ENCODE assay signal across 8 cellular contexts in genomic region chr3:177197041-177197933, GRCh38. TPM values are rescaled to one million over a fixed set of nuclear protein-coding genes. Genes with fewer than 3 reads are reported as not detected.
DNase-seq lines count a peak whose midpoint lies in the region; ATAC-seq, FAIRE-seq and TF ChIP-seq lines count a peak whose summit lies in the region.

Gene TBL1XR1, minus strand, starts transcription at chr3:177197482. Its CDS starts 132,505 bp downstream, at chr3:177064977.

- 5% methylated on average over 17 of the region's 119 CpGs for WGBS in HepG2 (ENCODE audit: low lambda C conversion rate)

- peak within 1 kb of the TSS; percentile 78 to 97 (median 92) for H3K4me2 ChIP-seq in BLaER1 treated with 17β-estradiol and CSF1 and Interleukin-3, amounts not matched to agents 10 nM and 100 nM
- H3K4me2 ChIP-seq in HepG2 (ENCODE audit: low read depth, low read length), result peak within 1 kb of the TSS; percentile 97

- TF ChIP-seq EP300 in HepG2 (IDR thresholded peaks at IDR 0.05; ENCODE audit: low read depth in 2 of 2, low read length in 2 of 2), result 0 out of 4 replicates have a peak, but pooled peaks of 1 of the 2 experiments have one; percentile 12
- peak; percentile 34; the same call in 1 of the 2 replicates for TF ChIP-seq EP300 in HepG2 (CRISPR knock-in tag; IDR thresholded peaks at IDR 0.05; ENCODE audit: borderline replicate concordance)

- peak within 1 kb of the TSS; percentile 72 to 96 (median 87) for H3K4me3 ChIP-seq in BLaER1 treated with 17β-estradiol and CSF1 and Interleukin-3, amounts not matched to agents 10 nM and 100 nM
- peak within 1 kb of the TSS; percentile 82 to 98 (median 93) for H3K4me3 ChIP-seq in HepG2 (replicated peaks in 1 of 3; ENCODE audit: insufficient read depth in 1 of 3, low read depth in 2 of 3, low read length in 3 of 3)

- H4K20me1 ChIP-seq in BLaER1 treated with 17β-estradiol and CSF1 and Interleukin-3, amounts not matched to agents 10 nM and 100 nM, result peaks cover 7 to 36% (median 27%) of the 10 kb centered on the region in 11 experiments; a peak in 17 of 22 replicates
- peaks cover 25% of the 10 kb centered on the region for H4K20me1 ChIP-seq in HepG2 (ENCODE audit: insufficient read depth, low read length)

- peak; percentile 53; the same call in 1 of the 2 replicates for TF ChIP-seq RAD21 in HepG2 (CRISPR knock-in tag; IDR thresholded peaks at IDR 0.05)

- TF ChIP-seq CTCF in HepG2 (CRISPR knock-in tag; IDR thresholded peaks at IDR 0.05), result no peak

- H3K36me3 ChIP-seq in BLaER1 treated with 17β-estradiol and CSF1 and Interleukin-3, amounts not matched to agents 10 nM and 100 nM, result peaks cover 0 to 19% (median 9%) of the 10 kb centered on the region in 11 experiments; a peak in 8 of 22 replicates
- H3K36me3 ChIP-seq in HepG2 (replicated peaks in 1 of 2; ENCODE audit: control insufficient read depth in 1 of 2, insufficient read depth in 2 of 2, low read length in 2 of 2), result no peaks in the 10 kb centered on the region

- peaks cover 57 to 70% (median 63%) of the 10 kb centered on the region in 10 experiments for H3K4me1 ChIP-seq in BLaER1 treated with 17β-estradiol and CSF1 and Interleukin-3, amounts not matched to agents 10 nM and 100 nM
- H3K4me1 ChIP-seq in HepG2 (ENCODE audit: insufficient read depth, low read length), result peaks cover 36% of the 10 kb centered on the region

- H3K9ac ChIP-seq in BLaER1 treated with 17β-estradiol and CSF1 and Interleukin-3, amounts not matched to agents 10 nM and 100 nM, result peak within 1 kb of the TSS; percentile 96 to 100 (median 100)
- H3K9ac ChIP-seq in HepG2 (ENCODE audit: insufficient read depth, low read depth, low read length), result peak within 1 kb of the TSS; percentile 96

- H3K27me3 ChIP-seq in BLaER1 treated with 17β-estradiol and CSF1 and Interleukin-3, amounts not matched to agents 10 nM and 100 nM, result no peaks in the 10 kb centered on the region
- H3K27me3 ChIP-seq in HepG2 (ENCODE audit: control insufficient read depth in 1 of 2, insufficient read depth in 2 of 2, low read length in 2 of 2), result no peaks in the 10 kb centered on the region; a peak in 1 of 5 replicates

- BruUV-seq in HepG2 (replicated peaks; lab: Mats Ljungman, UMichigan), result no TSS peak

- CTCF ChIA-PET in HepG2 (lab: Yijun Ruan, JAX; ENCODE audit: low intra/inter-chr PET ratio, low total read pairs), result no interaction called here

- POLR2A ChIA-PET in HepG2 (lab: Yijun Ruan, JAX), result interaction anchor here (0.6 to 6.1 kb wide), 5 partner anchors 11 to 163 kb away, joined by 3 to 125 read pairs (median 3); no protein-coding TSS in a partner anchor

- DNase-seq in NCI-H748 treated with DMSO at 0.1 percent for 48 hours (lab: John Stamatoyannopoulos, UW) (peak; percentile 85), dermis blood vessel endothelial cell (peak; percentile 96), HepG2 (ENCODE audit: low spot score) (peak; percentile 85)
- DNase-seq in activated CD4-positive, alpha-beta T cell treated with anti-CD3 and anti-CD28 coated beads, Interleukin-2, amount 50 U/mL, for 48 hours, result peak; percentile 71 to 80
- peak; percentile 68 to 71 for DNase-seq in stimulated activated CD4-positive, alpha-beta T cell treated with anti-CD3 and anti-CD28 coated beads, Interleukin-2, amount 100 ng/mL, for 48 hours

- in situ Hi-C loops in HepG2 (cut with HindIII; ENCODE audit: extremely low pct_ligation_motif_present, low pct_unique_long_range_greater_than_20kb), result loop anchor here (5.0 to 10.0 kb wide), 2 partner anchors 142 to 160 kb away; no protein-coding TSS in a partner anchor

- TF ChIP-seq POLR2A in HepG2 (IDR thresholded peaks at IDR 0.05; ENCODE audit: insufficient read depth in 1 of 2, low read depth in 2 of 2, low read length in 2 of 2), result peak; percentile 37 to 49; a peak in 2 of 4 replicates

- FAIRE-seq in HepG2 (lab: Jason Lieb, UNC), result no peak

- peak within 1 kb of the TSS; percentile 96 to 100 (median 100) for H3K27ac ChIP-seq in BLaER1 treated with 17β-estradiol and CSF1 and Interleukin-3, amounts not matched to agents 10 nM and 100 nM
- peak within 1 kb of the TSS; percentile 98 for H3K27ac ChIP-seq in HepG2 (ENCODE audit: extremely low read length, insufficient read depth, low read length)

- ATAC-seq in GM19372 (IDR thresholded peaks at IDR 0.05; ENCODE audit: low read depth, unreplicated experiment), result peak; percentile 46
- peak; percentile 47 for ATAC-seq in HG03521 (IDR thresholded peaks at IDR 0.05; ENCODE audit: unreplicated experiment)
- ATAC-seq in HepG2, result peak; percentile 75

- intact Hi-C loops in HepG2 (cut with micrococcal nuclease; ENCODE audit: unreplicated experiment), result loop anchor here (5.0 to 10.0 kb wide), 4 partner anchors 45 to 298 kb away; no protein-coding TSS in a partner anchor

- peaks cover 44% of the 10 kb centered on the region for H3K79me2 ChIP-seq in HepG2 (ENCODE audit: insufficient read depth, low read length)

- H2AFZ ChIP-seq in HepG2 (ENCODE audit: low read length), result peak within 1 kb of the TSS; percentile 86

- no peaks in the 10 kb centered on the region; a peak in 2 of 22 replicates for H3K9me3 ChIP-seq in BLaER1 treated with 17β-estradiol and CSF1 and Interleukin-3, amounts not matched to agents 10 nM and 100 nM (replicated peaks in 1 of 11)
- no peaks in the 10 kb centered on the region for H3K9me3 ChIP-seq in HepG2 (ENCODE audit: low read length)

TF ChIP-seq in HepG2, 621 proteins besides CTCF, POLR2A, EP300 and RAD21 (continues in another document):
- TF ChIP-seq RBAK (CRISPR knock-in tag; IDR thresholded peaks at IDR 0.05), result no peak
- TF ChIP-seq ZNF383 (CRISPR knock-in tag; IDR thresholded peaks at IDR 0.05; ENCODE audit: borderline replicate concordance), result no peak
- no peak for TF ChIP-seq ZFP36 (IDR thresholded peaks at IDR 0.05; ENCODE audit: borderline replicate concordance, low read depth, low read length, partially characterized antibody)
- TF ChIP-seq NFIC (IDR thresholded peaks at IDR 0.05; ENCODE audit: low read length), result no peak
- TF ChIP-seq SIN3A (IDR thresholded peaks at IDR 0.05; ENCODE audit: borderline replicate concordance, low read depth, low read length), result peak; percentile 39; the same call in 1 of the 2 replicates
- no peak for TF ChIP-seq ZNF367 (CRISPR knock-in tag; IDR thresholded peaks at IDR 0.05; ENCODE audit: borderline replicate concordance)
- no peak for TF ChIP-seq SRF (IDR thresholded peaks at IDR 0.05; ENCODE audit: low read depth, low read length)
- no peak for TF ChIP-seq ZC3H13 (CRISPR knock-in tag; IDR thresholded peaks at IDR 0.05)
- TF ChIP-seq YY1 (IDR thresholded peaks at IDR 0.05; ENCODE audit: insufficient read depth, insufficient replicate concordance, low read depth, low read length), result peak; percentile 44
- no peak for TF ChIP-seq MXI1 (IDR thresholded peaks at IDR 0.05; ENCODE audit: borderline replicate concordance, low read depth, low read length)
- no peak for TF ChIP-seq BCLAF1 (IDR thresholded peaks at IDR 0.05)
- no peak for TF ChIP-seq SALL2 (CRISPR knock-in tag; IDR thresholded peaks at IDR 0.05)

RNA-seq across cellular contexts. Expression of gene TBL1XR1, which starts in this region (rescaled TPM):
- total RNA-seq in dermis blood vessel endothelial cell, result 117 and 144 TPM in 2 replicates
- total RNA-seq in HepG2 (2016; rRNA removed; fragmentation: Illumina TruSeq; extraction: Trizol), result 62.5 and 108 TPM in 2 replicates
- total RNA-seq in HepG2 (2016; cell fraction: cytosol; rRNA removed; fragmentation: Illumina TruSeq; extraction: Trizol; ENCODE audit: low read depth), result 10.8 TPM in 2 replicates
- total RNA-seq in HepG2 (2016; cell fraction: insoluble cytoplasmic fraction; rRNA removed; fragmentation: Illumina TruSeq; extraction: Trizol), result 67.0 and 111 TPM in 2 replicates
- 31.7 and 36.1 TPM in 2 replicates for total RNA-seq in HepG2 (2016; cell fraction: membrane; rRNA removed; fragmentation: Illumina TruSeq; extraction: Trizol)
- total RNA-seq in HepG2 (2016; cell fraction: nucleus; rRNA removed; fragmentation: Illumina TruSeq; extraction: Trizol), result 58.6 and 64.8 TPM in 2 replicates
- 49.2 and 57.7 TPM in 2 replicates for polyA plus RNA-seq in HepG2 (2011; rRNA removed)
- polyA plus RNA-seq in HepG2 (2011; cell fraction: cytosol; rRNA removed), result 12.2 and 20.2 TPM in 2 replicates
- 20.1 and 30.6 TPM in 2 replicates for polyA plus RNA-seq in HepG2 (2011; cell fraction: nucleus; rRNA removed)
- polyA plus RNA-seq in HepG2 (2012), result 21.8 and 27.0 TPM in 2 replicates
- 1.9 and 2.1 TPM in 2 replicates for polyA plus RNA-seq in HepG2 (2016; cell fraction: cytosol; fragmentation: Illumina TruSeq; extraction: Trizol; ENCODE audit: low read depth)
- 38.3 and 42.9 TPM in 2 replicates for polyA plus RNA-seq in HepG2 (2016; cell fraction: insoluble cytoplasmic fraction; fragmentation: Illumina TruSeq; extraction: Trizol; ENCODE audit: low read depth)
- 6.4 and 9.9 TPM in 2 replicates for polyA plus RNA-seq in HepG2 (2016; cell fraction: membrane; fragmentation: Illumina TruSeq; extraction: Trizol; ENCODE audit: low read depth)
- 53.4 and 55.7 TPM in 2 replicates for polyA plus RNA-seq in HepG2 (2016; cell fraction: nucleus; fragmentation: Illumina TruSeq; extraction: Trizol; ENCODE audit: insufficient read depth, low read depth)
- polyA minus RNA-seq in HepG2 (2011; rRNA and poly(A)+ RNA removed; ENCODE audit: low replicate concordance), result 126 and 330 TPM in 2 replicates
- polyA minus RNA-seq in HepG2 (2011; cell fraction: cytosol; rRNA and poly(A)+ RNA removed), result 128 and 166 TPM in 2 replicates
- 187 and 199 TPM in 2 replicates for polyA minus RNA-seq in HepG2 (2011; cell fraction: nucleus; rRNA and poly(A)+ RNA removed)

Comparison
In these comparisons a context has a peak if more than half of its experiments do, and no peak if none do; other contexts are left out.
1. Peak in every context shown above with its lines: DNase-seq, ATAC-seq, H3K4me3 ChIP-seq and H3K27ac ChIP-seq.